Comparison of ENCODE assay signal across 8 cellular contexts in genomic region chr14:49767473-49768300, GRCh38. TPM values are rescaled to one million over a fixed set of nuclear protein-coding genes. Genes with fewer than 3 reads are reported as not detected.
A peak's percentile ranks its signal among the peaks of the same experiment; 100 is the strongest.
DNase-seq lines count a peak whose midpoint lies in the region; ATAC-seq and TF ChIP-seq lines count a peak whose summit lies in the region.

A gene with protein sequence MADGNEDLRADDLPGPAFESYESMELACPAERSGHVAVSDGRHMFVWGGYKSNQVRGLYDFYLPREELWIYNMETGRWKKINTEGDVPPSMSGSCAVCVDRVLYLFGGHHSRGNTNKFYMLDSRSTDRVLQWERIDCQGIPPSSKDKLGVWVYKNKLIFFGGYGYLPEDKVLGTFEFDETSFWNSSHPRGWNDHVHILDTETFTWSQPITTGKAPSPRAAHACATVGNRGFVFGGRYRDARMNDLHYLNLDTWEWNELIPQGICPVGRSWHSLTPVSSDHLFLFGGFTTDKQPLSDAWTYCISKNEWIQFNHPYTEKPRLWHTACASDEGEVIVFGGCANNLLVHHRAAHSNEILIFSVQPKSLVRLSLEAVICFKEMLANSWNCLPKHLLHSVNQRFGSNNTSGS (plus strand): TSS chr14:49768153. CDS start chr14:49768469, 316 bp downstream.

- peak; percentile 32 for TF ChIP-seq CTCF in lung (IDR thresholded peaks at IDR 0.05; ENCODE audit: control extremely low read depth, extremely low read depth)

- H3K4me1 ChIP-seq in CD8-positive, alpha-beta memory T cell (ENCODE audit: insufficient read depth, low read length) = peaks cover 28% of the 10 kb centered on the region
- H3K4me1 ChIP-seq in lung (ENCODE audit: control insufficient read depth in 2 of 2, insufficient read depth in 2 of 2, low read length in 2 of 2) = peaks cover 7 to 16% of the 10 kb centered on the region in 2 donors

- H3K9me3 ChIP-seq in CD8-positive, alpha-beta memory T cell (ENCODE audit: low read length) = no peaks in the 10 kb centered on the region
- no peaks in the 10 kb centered on the region for H3K9me3 ChIP-seq in lung (ENCODE audit: control insufficient read depth in 2 of 2, insufficient read depth in 1 of 2, low read length in 1 of 2)

- peaks cover 0 to 3% of the 10 kb centered on the region in 2 donors for H3K27me3 Mint-ChIP-seq in CD8-positive, alpha-beta memory T cell
- no peaks in the 10 kb centered on the region for H3K27me3 Mint-ChIP-seq in activated CD4-positive, alpha-beta memory T cell treated with anti-CD3 and anti-CD28 coated beads, Interleukin-2, amount 10 ng/mL, durations not matched to agents 7 days and 5 days

- POLR2A ChIA-PET in CD8-positive, alpha-beta memory T cell (lab: Charles Lee) = interaction anchor here (0.5 to 3.9 kb wide), 18 partner anchors 9 to 464 kb away, joined by 3 to 52 read pairs (median 6); partner anchors contain the start of genes DNAAF2, KLHDC1, LRR1 and MGAT2
- POLR2A ChIA-PET in activated CD4-positive, alpha-beta memory T cell treated with anti-CD3 and anti-CD28 coated beads, Interleukin-2, amount 10 ng/mL, durations not matched to agents 7 days and 5 days (lab: Charles Lee) = interaction anchor here (0.6 to 7.3 kb wide), 44 partner anchors 9 to 691 kb away, joined by 3 to 99 read pairs (median 5); partner anchors contain the start of genes DNAAF2, KLHDC1, LRR1 and MGAT2

- H3K27me3 ChIP-seq in CD8-positive, alpha-beta memory T cell (ENCODE audit: insufficient read depth, low read length, poor library complexity, severe bottlenecking) = no peaks in the 10 kb centered on the region
- H3K27me3 ChIP-seq in lung (ENCODE audit: control insufficient read depth, insufficient read depth) = no peaks in the 10 kb centered on the region

- peak; percentile 91 for ATAC-seq in GM19452 (IDR thresholded peaks at IDR 0.05; ENCODE audit: unreplicated experiment)
- ATAC-seq in HG03575 (IDR thresholded peaks at IDR 0.05; ENCODE audit: extremely low read depth, insufficient number of reproducible peaks, low FRiP score, unreplicated experiment) = peak; percentile 38
- ATAC-seq in lung (ENCODE audit: insufficient read depth, low FRiP score) = peak; percentile 91

- H3K4me3 ChIP-seq in CD8-positive, alpha-beta memory T cell (ENCODE audit: low read length) = peak within 1 kb of the TSS; percentile 99
- peak within 1 kb of the TSS; percentile 94 for H3K4me3 ChIP-seq in lung

- DNase-seq in CD8-positive, alpha-beta memory T cell = peak; percentile 83 to 91 (median 89)
- peak; percentile 24 for DNase-seq in NCI-H82 treated with DMSO at 0.1 percent for 48 hours (lab: John Stamatoyannopoulos, UW; ENCODE audit: unreplicated experiment)
- peak; percentile 92 for DNase-seq in activated CD4-positive, alpha-beta memory T cell treated with anti-CD3 and anti-CD28 coated beads, Interleukin-2, amount 10 ng/mL, durations not matched to agents 7 days and 5 days
- DNase-seq in ecto neural progenitor cell (ENCODE audit: low spot score) = peak; percentile 92
- peak; percentile 88 for DNase-seq in lung (ENCODE audit: low spot score)
- DNase-seq in stimulated activated CD4-positive, alpha-beta T cell treated with anti-CD3 and anti-CD28 coated beads, TNF-alpha, amount 100 ng/mL, for 24 hours (ENCODE audit: low read depth in 3 of 3) = peak; percentile 78 to 87 (median 80)

- peak within 1 kb of the TSS; percentile 98 for H3K27ac ChIP-seq in CD8-positive, alpha-beta memory T cell (ENCODE audit: low read depth, low read length)
- H3K27ac ChIP-seq in lung (ENCODE audit: low read depth in 1 of 2, low read length in 1 of 2) = peak within 1 kb of the TSS; percentile 94 to 100

- WGBS in lung, 2 donors = 0% methylated on average over 64 to 93 of the region's 93 CpGs

- peak within 1 kb of the TSS; percentile 96 to 99 (median 98) for H3K4me3 Mint-ChIP-seq in CD8-positive, alpha-beta memory T cell
- H3K4me3 Mint-ChIP-seq in activated CD4-positive, alpha-beta memory T cell treated with anti-CD3 and anti-CD28 coated beads, Interleukin-2, amount 10 ng/mL, durations not matched to agents 7 days and 5 days = peak within 1 kb of the TSS; percentile 98

- CTCF ChIA-PET in CD8-positive, alpha-beta memory T cell (lab: Charles Lee) = interaction anchor here (0.8 to 4.5 kb wide), 30 partner anchors 8 to 349 kb away, joined by 3 to 59 read pairs (median 4); partner anchors contain the start of genes DNAAF2, KLHDC1, LRR1 and MGAT2
- CTCF ChIA-PET in activated CD4-positive, alpha-beta memory T cell treated with anti-CD3 and anti-CD28 coated beads, Interleukin-2, amount 10 ng/mL, durations not matched to agents 7 days and 5 days (lab: Charles Lee) = interaction anchor here (0.6 to 3.9 kb wide), 23 partner anchors 9 to 337 kb away, joined by 3 to 45 read pairs (median 4); partner anchors contain the start of genes DNAAF2, KLHDC1, LRR1 and MGAT2

- peaks cover 30 to 43% (median 42%) of the 10 kb centered on the region in 3 donors for H3K4me1 Mint-ChIP-seq in CD8-positive, alpha-beta memory T cell
- peaks cover 37% of the 10 kb centered on the region for H3K4me1 Mint-ChIP-seq in activated CD4-positive, alpha-beta memory T cell treated with anti-CD3 and anti-CD28 coated beads, Interleukin-2, amount 10 ng/mL, durations not matched to agents 7 days and 5 days

- H3K36me3 Mint-ChIP-seq in CD8-positive, alpha-beta memory T cell = peaks cover 0 to 22% (median 0%) of the 10 kb centered on the region in 3 donors
- peaks cover 10% of the 10 kb centered on the region for H3K36me3 Mint-ChIP-seq in activated CD4-positive, alpha-beta memory T cell treated with anti-CD3 and anti-CD28 coated beads, Interleukin-2, amount 10 ng/mL, durations not matched to agents 7 days and 5 days (ENCODE audit: low read depth)

- peaks cover 0 to 2% (median 0%) of the 10 kb centered on the region in 5 donors for H3K9me3 Mint-ChIP-seq in CD8-positive, alpha-beta memory T cell
- H3K9me3 Mint-ChIP-seq in activated CD4-positive, alpha-beta memory T cell treated with anti-CD3 and anti-CD28 coated beads, Interleukin-2, amount 10 ng/mL, durations not matched to agents 7 days and 5 days = no peaks in the 10 kb centered on the region

- no peaks in the 10 kb centered on the region for H3K36me3 ChIP-seq in CD8-positive, alpha-beta memory T cell (ENCODE audit: insufficient read depth, low read length)
- H3K36me3 ChIP-seq in lung (ENCODE audit: control insufficient read depth in 2 of 2, insufficient read depth in 2 of 2, low read length in 2 of 2) = peaks cover 0 to 1% of the 10 kb centered on the region in 2 donors

- peak within 1 kb of the TSS; percentile 98 to 100 (median 99) for H3K27ac Mint-ChIP-seq in CD8-positive, alpha-beta memory T cell
- H3K27ac Mint-ChIP-seq in activated CD4-positive, alpha-beta memory T cell treated with anti-CD3 and anti-CD28 coated beads, Interleukin-2, amount 10 ng/mL, durations not matched to agents 7 days and 5 days = peak within 1 kb of the TSS; percentile 98

RNA-seq across cellular contexts. Expression of the gene that starts here (rescaled TPM):
- 10 to 100 TPM; 28.9 to 29.0 TPM for total RNA-seq in CD8-positive, alpha-beta memory T cell
- polyA plus RNA-seq in CD8-positive, alpha-beta memory T cell = 78.7 TPM
- 10 to 100 TPM; 34.3 to 34.7 TPM for total RNA-seq in activated CD4-positive, alpha-beta memory T cell treated with anti-CD3 and anti-CD28 coated beads, Interleukin-2, amount 10 ng/mL, durations not matched to agents 7 days and 5 days
- total RNA-seq in lung = 100 to 1,000 TPM in 1 of 2 donors, 10 to 100 TPM in 1; 40.1 to 163 TPM
- polyA plus RNA-seq in lung = 10 to 100 TPM; 27.4 to 33.9 TPM

Comparison
In these comparisons a context has a peak if more than half of its experiments do, and no peak if none do; other contexts are left out.
1. Peak in every context shown above with its lines: DNase-seq, ATAC-seq, H3K4me3 ChIP-seq and H3K27ac ChIP-seq.
2. DNase-seq: peak in every context shown above with its lines; median percentile 92 in activated CD4-positive, alpha-beta memory T cell treated with anti-CD3 and anti-CD28 coated beads, Interleukin-2, amount 10 ng/mL, durations not matched to agents 7 days and 5 days; 92 in ecto neural progenitor cell; 89 in CD8-positive, alpha-beta memory T cell; 88 in lung; 80 in stimulated activated CD4-positive, alpha-beta T cell treated with anti-CD3 and anti-CD28 coated beads, TNF-alpha, amount 100 ng/mL, for 24 hours; 24 in NCI-H82 treated with DMSO at 0.1 percent for 48 hours.
3. ATAC-seq: peak in every context shown above with its lines; median percentile 91 in GM19452; 91 in lung; 38 in HG03575.